In genomic region chr12:19003110-19003509, GRCh38 we compare ENCODE assay signal across 19 cellular contexts.
"Had no signal": no experiment of that assay in that cellular context is flagged by ENCODE, and none has a peak within 500 bp of the region (broad histone marks: within the 10 kb centered on the region; RNA-seq: fewer than 3 reads in every experiment).

No MANE protein-coding gene starts in this region.

- H3K9me3 Mint-ChIP-seq: activated CD4-positive, alpha-beta T cell treated with anti-CD3 and anti-CD28 coated beads, Interleukin-2, amount 10 ng/mL, durations not matched to agents 24 days and 14 days; activated naive CD4-positive, alpha-beta T cell treated with anti-CD3 and anti-CD28 coated beads for 36 hours; activated T-cell treated with anti-CD3 and anti-CD28 coated beads, Interleukin-2, amount 50 U/mL, for 24 hours had no signal

- H3K36me3 ChIP-seq: thoracic aorta, upper lobe of right lung had no signal

- H3K4me1 Mint-ChIP-seq: activated CD4-positive, alpha-beta T cell treated with anti-CD3 and anti-CD28 coated beads, Interleukin-2, amount 10 ng/mL, durations not matched to agents 24 days and 14 days; nephron; stimulated activated naive B cell treated with anti-CD40 and anti-IgM and Interleukin-4, amounts not matched to agents 10 μg/mL and 1 μg/mL and 100 μg/mL, for 72 hours had no signal

- H3K4me3 ChIP-seq: thoracic aorta, upper lobe of right lung had no signal

- H3K4me1 ChIP-seq: upper lobe of right lung had no signal

- H3K4me3 Mint-ChIP-seq: activated CD4-positive, alpha-beta T cell treated with anti-CD3 and anti-CD28 coated beads, Interleukin-2, amount 10 ng/mL, durations not matched to agents 24 days and 14 days; activated CD8-positive, alpha-beta T cell treated with anti-CD3 and anti-CD28 coated beads, Interleukin-2, amount 10 ng/mL, durations not matched to agents 7 days and 5 days; activated naive CD4-positive, alpha-beta T cell treated with anti-CD3 and anti-CD28 coated beads for 36 hours; activated T-cell treated with anti-CD3 and anti-CD28 coated beads, Interleukin-2, amount 50 U/mL, for 24 hours; brain; nephron; stimulated activated naive B cell treated with anti-CD40 and anti-IgM and Interleukin-4, amounts not matched to agents 10 μg/mL and 1 μg/mL and 100 μg/mL, for 72 hours had no signal

- H3K9me3 ChIP-seq: thoracic aorta, upper lobe of right lung had no signal

- H3K27me3 Mint-ChIP-seq: activated CD4-positive, alpha-beta T cell treated with anti-CD3 and anti-CD28 coated beads, Interleukin-2, amount 10 ng/mL, durations not matched to agents 24 days and 14 days; activated T-cell treated with anti-CD3 and anti-CD28 coated beads, Interleukin-2, amount 50 U/mL, for 24 hours; brain; stimulated activated naive B cell treated with anti-CD40 and anti-IgM and Interleukin-4, amounts not matched to agents 10 μg/mL and 1 μg/mL and 100 μg/mL, for 72 hours had no signal

- H3K27ac Mint-ChIP-seq: activated CD4-positive, alpha-beta T cell treated with anti-CD3 and anti-CD28 coated beads, Interleukin-2, amount 10 ng/mL, durations not matched to agents 24 days and 14 days; activated CD8-positive, alpha-beta T cell treated with anti-CD3 and anti-CD28 coated beads, Interleukin-2, amount 10 ng/mL, durations not matched to agents 7 days and 5 days; activated naive CD4-positive, alpha-beta T cell treated with anti-CD3 and anti-CD28 coated beads for 36 hours; activated T-cell treated with anti-CD3 and anti-CD28 coated beads, Interleukin-2, amount 50 U/mL, for 24 hours; activated T-helper 2 cell treated with anti-CD3 and anti-CD28 coated beads, Interferon-gamma antibody, Interleukin-2, Interleukin-4, amounts not matched to agents 10 μg/mL and 5 μg/mL and 100 μg/mL, durations not matched to agents 14 hours and 24 hours and 36 hours; brain; nephron; stimulated activated naive B cell treated with anti-CD40 and anti-IgM and Interleukin-4, amounts not matched to agents 10 μg/mL and 1 μg/mL and 100 μg/mL, for 72 hours had no signal

- DNase-seq: activated CD4-positive, alpha-beta T cell treated with anti-CD3 and anti-CD28 coated beads, Interleukin-2, amount 10 ng/mL, durations not matched to agents 24 days and 14 days; activated CD8-positive, alpha-beta T cell treated with anti-CD3 and anti-CD28 coated beads, Interleukin-2, amount 10 ng/mL, durations not matched to agents 7 days and 5 days; activated naive CD4-positive, alpha-beta T cell treated with anti-CD3 and anti-CD28 coated beads for 36 hours; activated T-cell treated with anti-CD3 and anti-CD28 coated beads, Interleukin-2, amount 50 U/mL, for 24 hours; cortex of kidney; effector CD4-positive, alpha-beta T cell; mammary epithelial cell; midbrain; nucleus accumbens; stimulated activated naive B cell treated with anti-CD40 and anti-IgM and Interleukin-4, amounts not matched to agents 10 μg/mL and 1 μg/mL and 100 μg/mL, for 72 hours; T-helper 9 cell; upper lobe of right lung had no signal

- ATAC-seq: activated CD8-positive, alpha-beta T cell treated with anti-CD3 and anti-CD28 coated beads, Interleukin-2, amount 10 ng/mL, durations not matched to agents 7 days and 5 days; esophagus mucosa; left lobe of liver; stimulated activated naive B cell treated with anti-CD40 and anti-IgM and Interleukin-4, amounts not matched to agents 10 μg/mL and 1 μg/mL and 100 μg/mL, for 72 hours; upper lobe of right lung had no signal

- FAIRE-seq: islet of Langerhans had no signal

- H3K27me3 ChIP-seq: upper lobe of right lung had no signal

- H3K27ac ChIP-seq: thoracic aorta, upper lobe of right lung had no signal

- H3K36me3 Mint-ChIP-seq: brain had no signal
